ENCODE assay signal across 9 cellular contexts in genomic region chr7:47780555-47780954, GRCh38.
"Had no signal": no experiment of that assay in that cellular context is flagged by ENCODE, and none has a peak within 500 bp of the region (broad histone marks: within the 10 kb centered on the region; RNA-seq: fewer than 3 reads in every experiment).

No MANE protein-coding gene starts in this region.

- H3K9ac ChIP-seq: GM23248 had no signal

- H3K9me3 ChIP-seq: HAP-1 had no signal

- FAIRE-seq: HTR-8/SVneo, K562 had no signal

- H3K9me3 Mint-ChIP-seq: HFFc6 had no signal

- H3K36me3 ChIP-seq: HAP-1 had no signal

- H3K27ac ChIP-seq: GM23248 had no signal

- DNase-seq: GM23248, GOT3, H7, HFFc6, KG1 had no signal

- H3K4me3 Mint-ChIP-seq: HFFc6 had no signal

- H3K27ac Mint-ChIP-seq: HFFc6 had no signal

- ATAC-seq: HCT116, K562 had no signal

- H3K4me3 ChIP-seq: GM23248, HAP-1, K562 had no signal

- H2AFZ ChIP-seq: GM23248 had no signal
